In genomic region chr4:185809517-185810071, GRCh38 we compare ENCODE assay signal across 14 cellular contexts. TPM values are rescaled to one million over a fixed set of nuclear protein-coding genes. Genes with fewer than 3 reads are reported as not detected.
DNase-seq lines count a peak whose midpoint lies in the region; ATAC-seq and TF ChIP-seq lines count a peak whose summit lies in the region.
"Had no signal": no experiment of that assay in that cellular context is flagged by ENCODE, and none has a peak within 500 bp of the region (broad histone marks: within the 10 kb centered on the region; RNA-seq: fewer than 3 reads in every experiment).

No MANE protein-coding gene starts in this region.

- DNase-seq in Calu3 = no peak
- DNase-seq in SW480 (ENCODE audit: low spot score) = peak; percentile 6
- no peak for DNase-seq in right cardiac atrium
- no peak for DNase-seq in ovary
- DNase-seq in activated CD4-positive, alpha-beta T cell treated with anti-CD3 and anti-CD28 coated beads for 36 hours = no peak
- DNase-seq in superior temporal gyrus (ENCODE audit: extremely low spot score) = no peak
- DNase-seq in NCI-H69 (lab: John Stamatoyannopoulos, UW) = no peak
- no peak for DNase-seq in GDM1 (lab: John Stamatoyannopoulos, UW)
- DNase-seq: activated B cell treated with CpG ODN at 0.5 μM for 24 hours, NCI-H2029 treated with DMSO at 0.1 percent for 48 hours, trophoblast cell had no signal

- CTCF ChIA-PET in Calu3 (lab: Charles Lee) = interaction anchor here (1.1 to 1.2 kb wide), 3 partner anchors 91 to 229 kb away, joined by 3 read pairs; no protein-coding TSS in a partner anchor
- CTCF ChIA-PET in activated CD4-positive, alpha-beta T cell treated with anti-CD3 and anti-CD28 coated beads for 36 hours (lab: Charles Lee) = no interaction called here

- 54% methylated on average over 4 of the region's 4 CpGs for WGBS in right cardiac atrium
- 19 to 54% (median 30%) methylated on average over 4 of the region's 4 CpGs for WGBS in ovary, 3 donors

- POLR2A ChIA-PET in activated CD4-positive, alpha-beta T cell treated with anti-CD3 and anti-CD28 coated beads for 36 hours (lab: Charles Lee) = no interaction called here

- H3K4me3 Mint-ChIP-seq in Calu3 (ENCODE audit: low read depth, unreplicated experiment) = peak overlapping the region; percentile 80
- H3K4me3 Mint-ChIP-seq in activated CD4-positive, alpha-beta T cell treated with anti-CD3 and anti-CD28 coated beads for 36 hours = no peak overlapping the region
- H3K4me3 Mint-ChIP-seq: activated B cell treated with CpG ODN at 0.5 μM for 24 hours; activated naive CD4-positive, alpha-beta T cell treated with anti-CD3 and anti-CD28 coated beads, Interleukin-2, amount 50 U/mL, for 24 hours; central memory CD8-positive, alpha-beta T cell had no signal

- H3K9me3 ChIP-seq in right cardiac atrium (ENCODE audit: control insufficient read depth, low read length) = no peaks in the 10 kb centered on the region
- H3K9me3 ChIP-seq in ovary = no peaks in the 10 kb centered on the region

- H3K36me3 ChIP-seq in ovary = no peaks in the 10 kb centered on the region

- H3K9me3 Mint-ChIP-seq in Calu3 (ENCODE audit: low read depth, unreplicated experiment) = no peaks in the 10 kb centered on the region
- H3K9me3 Mint-ChIP-seq in activated CD4-positive, alpha-beta T cell treated with anti-CD3 and anti-CD28 coated beads for 36 hours (ENCODE audit: low read depth) = no peaks in the 10 kb centered on the region
- H3K9me3 Mint-ChIP-seq: activated B cell treated with CpG ODN at 0.5 μM for 24 hours; activated naive CD4-positive, alpha-beta T cell treated with anti-CD3 and anti-CD28 coated beads, Interleukin-2, amount 50 U/mL, for 24 hours; central memory CD8-positive, alpha-beta T cell had no signal

- H3K4me1 ChIP-seq in right cardiac atrium (ENCODE audit: control insufficient read depth, insufficient read depth, low read length) (no peaks in the 10 kb centered on the region), ovary (ENCODE audit: insufficient read depth) (no peaks in the 10 kb centered on the region)

- H3K27ac ChIP-seq in right cardiac atrium (ENCODE audit: low read length) = peak overlapping the region; percentile 77
- no peak overlapping the region for H3K27ac ChIP-seq in ovary
- H3K27ac ChIP-seq: epithelial cell of prostate had no signal

- H3K27ac Mint-ChIP-seq in Calu3 (ENCODE audit: unreplicated experiment) = peak overlapping the region; percentile 69
- H3K27ac Mint-ChIP-seq in activated CD4-positive, alpha-beta T cell treated with anti-CD3 and anti-CD28 coated beads for 36 hours = no peak overlapping the region
- H3K27ac Mint-ChIP-seq: activated B cell treated with CpG ODN at 0.5 μM for 24 hours; activated naive CD4-positive, alpha-beta T cell treated with anti-CD3 and anti-CD28 coated beads, Interleukin-2, amount 50 U/mL, for 24 hours had no signal

- no peak for TF ChIP-seq EP300 in ovary (IDR thresholded peaks at IDR 0.05)

- intact Hi-C loops in Calu3 (cut with micrococcal nuclease; ENCODE audit: unreplicated experiment) = loop anchor here (5.0 to 10.0 kb wide), 4 partner anchors 58 to 215 kb away; no protein-coding TSS in a partner anchor
- intact Hi-C loops in right cardiac atrium (cut with DNase I) = loop anchor here in 1 of 4 donors (10.0 kb wide), 1 partner anchor 165 kb away; no protein-coding TSS in a partner anchor
- intact Hi-C loops in ovary (cut with DNase I) = no loop called here
- intact Hi-C loops in activated CD4-positive, alpha-beta T cell treated with anti-CD3 and anti-CD28 coated beads for 36 hours (cut with DNase I, micrococcal nuclease) = no loop called here

- BruUV-seq in Calu3 (replicated peaks; lab: Mats Ljungman, UMichigan) = no TSS peak

- ATAC-seq in right cardiac atrium = no peak
- ATAC-seq in activated CD4-positive, alpha-beta T cell treated with anti-CD3 and anti-CD28 coated beads for 36 hours = no peak

- no peaks in the 10 kb centered on the region for H3K27me3 Mint-ChIP-seq in Calu3 (ENCODE audit: unreplicated experiment)
- peaks cover 17% of the 10 kb centered on the region for H3K27me3 Mint-ChIP-seq in activated CD4-positive, alpha-beta T cell treated with anti-CD3 and anti-CD28 coated beads for 36 hours

- H3K27me3 ChIP-seq in right cardiac atrium (ENCODE audit: control insufficient read depth, insufficient read depth) (no peaks in the 10 kb centered on the region), ovary (no peaks in the 10 kb centered on the region)

- no peak for TF ChIP-seq POLR2A in ovary (IDR thresholded peaks at IDR 0.05)

- H3K4me3 ChIP-seq in right cardiac atrium (ENCODE audit: low read length) (peak overlapping the region; percentile 73), ovary (peak overlapping the region; percentile 7)

- peaks cover 8% of the 10 kb centered on the region for H3K4me1 Mint-ChIP-seq in Calu3 (ENCODE audit: low read depth, unreplicated experiment)
- H3K4me1 Mint-ChIP-seq in activated CD4-positive, alpha-beta T cell treated with anti-CD3 and anti-CD28 coated beads for 36 hours = peaks cover 3% of the 10 kb centered on the region
- H3K4me1 Mint-ChIP-seq: activated naive CD4-positive, alpha-beta T cell treated with anti-CD3 and anti-CD28 coated beads, Interleukin-2, amount 50 U/mL, for 24 hours; central memory CD8-positive, alpha-beta T cell had no signal

- H3K36me3 Mint-ChIP-seq in Calu3 (ENCODE audit: insufficient read depth, unreplicated experiment) = peaks cover 33% of the 10 kb centered on the region
- no peaks in the 10 kb centered on the region for H3K36me3 Mint-ChIP-seq in activated CD4-positive, alpha-beta T cell treated with anti-CD3 and anti-CD28 coated beads for 36 hours (ENCODE audit: low read depth)
- H3K36me3 Mint-ChIP-seq: activated naive CD4-positive, alpha-beta T cell treated with anti-CD3 and anti-CD28 coated beads, Interleukin-2, amount 50 U/mL, for 24 hours had no signal

- TF ChIP-seq CTCF in Calu3 (IDR thresholded peaks at IDR 0.05; ENCODE audit: unreplicated experiment) (no peak), ovary (IDR thresholded peaks at IDR 0.05) (no peak)

RNA-seq across cellular contexts. Expression of gene SORBS2, which starts 2.4 kb away (rescaled TPM):
- total RNA-seq in Calu3 (2022) = 37.2 and 52.8 TPM in 2 replicates
- total RNA-seq in right cardiac atrium = 100 to 1,000 TPM; 578 to 776 (median 669) TPM
- 181 TPM for polyA plus RNA-seq in right cardiac atrium
- total RNA-seq in ovary = 10 to 100 TPM; 17.4 to 80.0 (median 32.7) TPM
- polyA plus RNA-seq in ovary = 100 to 1,000 TPM in 1 of 2 donors, 10 to 100 TPM in 1; 24.2 to 204 TPM
- not detected for total RNA-seq in activated CD4-positive, alpha-beta T cell treated with anti-CD3 and anti-CD28 coated beads for 36 hours
- total RNA-seq: activated B cell treated with CpG ODN at 0.5 μM for 24 hours had no signal

Comparison
In these comparisons a context has a peak if more than half of its experiments do, and no peak if none do; other contexts are left out.
1. RNA of gene SORBS2, which starts 2.4 kb away (total RNA-seq): 578 to 776 TPM in right cardiac atrium, 37.2 to 52.8 TPM in Calu3 and 17.4 to 80.0 TPM in ovary; not detected in activated CD4-positive, alpha-beta T cell treated with anti-CD3 and anti-CD28 coated beads for 36 hours; every median in the first group is over 10 times any median in the second.